ENCODE assay signal across 8 cellular contexts in the genomic region with DNA sequence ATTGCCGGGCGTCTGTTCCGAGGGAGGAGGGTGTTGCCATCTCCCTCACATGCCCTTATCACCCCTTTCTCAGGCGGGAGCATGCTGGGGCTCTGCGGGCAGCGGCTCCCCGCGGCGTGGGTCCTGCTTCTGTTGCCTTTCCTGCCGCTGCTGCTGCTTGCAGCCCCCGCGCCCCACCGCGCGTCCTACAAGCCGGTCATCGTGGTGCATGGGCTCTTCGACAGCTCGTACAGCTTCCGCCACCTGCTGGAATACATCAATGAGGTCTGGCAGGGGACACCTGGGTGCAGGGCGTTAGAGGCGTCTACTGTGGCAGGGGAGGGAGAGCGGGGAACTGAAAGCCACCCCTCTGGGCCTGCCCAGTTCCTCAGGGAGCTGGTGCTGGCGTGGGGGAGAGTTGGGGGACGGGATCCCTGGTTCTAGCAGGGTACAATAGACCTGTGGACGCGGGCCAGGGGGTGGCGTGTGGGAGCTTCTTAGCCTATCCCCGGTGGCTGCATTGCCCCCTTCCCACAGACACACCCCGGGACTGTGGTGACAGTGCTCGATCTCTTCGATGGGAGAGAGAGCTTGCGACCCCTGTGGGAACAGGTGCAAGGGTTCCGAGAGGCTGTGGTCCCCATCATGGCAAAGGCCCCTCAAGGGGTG. TPM values are rescaled to one million over a fixed set of nuclear protein-coding genes. Genes with fewer than 3 reads are reported as not detected.
DNase-seq lines count a peak whose midpoint lies in the region; TF ChIP-seq lines count a peak whose summit lies in the region.

No MANE protein-coding gene starts in this region.

- H4K20me1 ChIP-seq in neural progenitor cell (ENCODE audit: low read depth): peaks cover 5% of the 10 kb centered on the region

- DNase-seq in SIG-M5 treated with dmso at 0.1 percent for 504 hours (lab: John Stamatoyannopoulos, UW; ENCODE audit: unreplicated experiment) (peak; percentile 56), SIG-M5 (lab: John Stamatoyannopoulos, UW) (no peak), RPMI7951 (ENCODE audit: low read depth) (peak; percentile 58), fibroblast of villous mesenchyme (ENCODE audit: low read depth) (peak; percentile 78), neural progenitor cell (ENCODE audit: low spot score) (peak; percentile 84), type B pancreatic cell (ENCODE audit: extremely low spot score, unreplicated experiment) (peak; percentile 77)
- DNase-seq in activated effector memory CD4-positive, alpha-beta T cell treated with anti-CD3 and anti-CD28 coated beads, Interleukin-2, amount 50 U/mL, for 16 hours: peak; percentile 86

- TF ChIP-seq CTCF in fibroblast of villous mesenchyme (IDR thresholded peaks at IDR 0.05; ENCODE audit: insufficient read depth, low read depth, low read length) (peak; percentile 63), neural progenitor cell (IDR thresholded peaks at IDR 0.05) (peak; percentile 58), type B pancreatic cell (conservative IDR thresholded peaks at IDR 0.05) (peak; percentile 65)

- peak overlapping the region; percentile 82 to 100 (median 92) for H3K4me3 Mint-ChIP-seq in IgD-negative memory B cell
- H3K4me3 Mint-ChIP-seq in neural progenitor cell: peak overlapping the region; percentile 100
- peak overlapping the region; percentile 100 for H3K4me3 Mint-ChIP-seq in type B pancreatic cell

- H3K36me3 Mint-ChIP-seq in IgD-negative memory B cell (no peaks in the 10 kb centered on the region), neural progenitor cell (peaks cover 22% of the 10 kb centered on the region), type B pancreatic cell (peaks cover 22% of the 10 kb centered on the region)

- peaks cover 0 to 1% (median 0%) of the 10 kb centered on the region in 3 donors for H3K9me3 Mint-ChIP-seq in IgD-negative memory B cell
- no peaks in the 10 kb centered on the region for H3K9me3 Mint-ChIP-seq in neural progenitor cell
- H3K9me3 Mint-ChIP-seq in type B pancreatic cell: no peaks in the 10 kb centered on the region

- no peaks in the 10 kb centered on the region for H3K9me3 ChIP-seq in neural progenitor cell (ENCODE audit: low read depth)

- peak overlapping the region; percentile 86 for H3K4me2 ChIP-seq in neural progenitor cell

- no peaks in the 10 kb centered on the region for H3K36me3 ChIP-seq in neural progenitor cell

- peak overlapping the region; percentile 35 for H3K9ac ChIP-seq in neural progenitor cell

- H3K27ac ChIP-seq in neural progenitor cell: no peak overlapping the region

- H3F3A ChIP-seq in neural progenitor cell (ENCODE audit: low read depth): peaks cover 18% of the 10 kb centered on the region

- H3K27me3 Mint-ChIP-seq in IgD-negative memory B cell (peaks cover 31% of the 10 kb centered on the region), neural progenitor cell (ENCODE audit: insufficient read depth, low read depth) (peaks cover 19% of the 10 kb centered on the region), type B pancreatic cell (peaks cover 17% of the 10 kb centered on the region)

- peaks cover 36% of the 10 kb centered on the region for H3K27me3 ChIP-seq in neural progenitor cell

- H3K4me3 ChIP-seq in fibroblast of villous mesenchyme (ENCODE audit: low read depth, low read length): peak overlapping the region; percentile 75
- H3K4me3 ChIP-seq in neural progenitor cell: peak overlapping the region; percentile 65

- peaks cover 9% of the 10 kb centered on the region for H3K79me2 ChIP-seq in neural progenitor cell (ENCODE audit: low read depth)

- H3K4me1 Mint-ChIP-seq in IgD-negative memory B cell (peaks cover 14 to 20% (median 19%) of the 10 kb centered on the region in 3 donors), neural progenitor cell (peaks cover 43% of the 10 kb centered on the region), type B pancreatic cell (ENCODE audit: unreplicated experiment) (peaks cover 40% of the 10 kb centered on the region)

- H3K4me1 ChIP-seq in neural progenitor cell: peaks cover 18% of the 10 kb centered on the region

- no peak overlapping the region for H2AFZ ChIP-seq in neural progenitor cell (replicated peaks)

- H3K27ac Mint-ChIP-seq in IgD-negative memory B cell: peak overlapping the region in 2 of 3 donors; percentile 58 to 80
- peak overlapping the region; percentile 93 for H3K27ac Mint-ChIP-seq in neural progenitor cell
- peak overlapping the region; percentile 97 for H3K27ac Mint-ChIP-seq in type B pancreatic cell

RNA-seq across cellular contexts. Expression of a gene that starts 0.7 kb away (rescaled TPM):
- polyA plus RNA-seq in IgD-negative memory B cell: 1.5 TPM
- 22.9 and 25.1 TPM in 2 replicates for total RNA-seq in RPMI7951 (2014; rRNA removed; shearing (Covaris generic))
- total RNA-seq in fibroblast of villous mesenchyme (14.8 and 22.9 TPM in 2 replicates), neural progenitor cell (ENCODE audit: low replicate concordance) (18.6 and 38.2 TPM in 2 replicates), type B pancreatic cell (ENCODE audit: low replicate concordance) (44.1 and 46.9 TPM in 2 replicates)

RNA-seq across cellular contexts. Expression of a gene that starts 2.9 kb away (rescaled TPM):
- polyA plus RNA-seq in IgD-negative memory B cell: not detected
- 0.49 TPM in 1 of 2 replicates, not detected in the other for total RNA-seq in RPMI7951 (2014; rRNA removed; shearing (Covaris generic))
- total RNA-seq in fibroblast of villous mesenchyme (under 0.01 and 0.32 TPM in 2 replicates), neural progenitor cell (ENCODE audit: low replicate concordance) (0.40 TPM in 1 of 2 replicates, not detected in the other), type B pancreatic cell (ENCODE audit: low replicate concordance) (1.00 and 2.7 TPM in 2 replicates)

RNA-seq across cellular contexts. Expression of a gene that starts 9.8 kb away (rescaled TPM):
- not detected for polyA plus RNA-seq in IgD-negative memory B cell
- total RNA-seq in RPMI7951 (2014; rRNA removed; shearing (Covaris generic)): 0.59 and 2.8 TPM in 2 replicates
- 0.97 and 2.6 TPM in 2 replicates for total RNA-seq in fibroblast of villous mesenchyme
- total RNA-seq in neural progenitor cell (ENCODE audit: low replicate concordance): 3.8 and 16.1 TPM in 2 replicates
- 27.1 and 35.8 TPM in 2 replicates for total RNA-seq in type B pancreatic cell (ENCODE audit: low replicate concordance)

RNA-seq across cellular contexts. Expression of a gene that starts 21.2 kb away (rescaled TPM):
- 17.2 TPM for polyA plus RNA-seq in IgD-negative memory B cell
- total RNA-seq in RPMI7951 (2014; rRNA removed; shearing (Covaris generic)): 59.4 and 82.3 TPM in 2 replicates
- total RNA-seq in fibroblast of villous mesenchyme (21.9 and 30.2 TPM in 2 replicates), neural progenitor cell (ENCODE audit: low replicate concordance) (46.9 and 105 TPM in 2 replicates), type B pancreatic cell (ENCODE audit: low replicate concordance) (64.1 and 76.3 TPM in 2 replicates)

RNA-seq across cellular contexts. Expression of a gene that starts 23.6 kb away (rescaled TPM):
- 88.8 TPM for polyA plus RNA-seq in IgD-negative memory B cell
- total RNA-seq in RPMI7951 (2014; rRNA removed; shearing (Covaris generic)): 106 and 113 TPM in 2 replicates
- total RNA-seq in fibroblast of villous mesenchyme (22.5 and 37.6 TPM in 2 replicates), neural progenitor cell (ENCODE audit: low replicate concordance) (129 and 169 TPM in 2 replicates), type B pancreatic cell (ENCODE audit: low replicate concordance) (49.4 and 69.2 TPM in 2 replicates)
